Comparison of ENCODE assay signal across 8 cellular contexts in genomic region chr20:8132632-8133587, GRCh38. TPM values are rescaled to one million over a fixed set of nuclear protein-coding genes. Genes with fewer than 3 reads are reported as not detected.
A peak's percentile ranks its signal among the peaks of the same experiment; 100 is the strongest.
DNase-seq lines count a peak whose midpoint lies in the region; ATAC-seq lines count a peak whose summit lies in the region.

No MANE protein-coding gene starts in this region.

- H3K27ac ChIP-seq in temporal lobe (ENCODE audit: low read depth, low read length): peak overlapping the region; percentile 7

- H3K36me3 Mint-ChIP-seq in memory B cell: no peaks in the 10 kb centered on the region

- peaks cover 14% of the 10 kb centered on the region for H3K27me3 Mint-ChIP-seq in memory B cell

- peak overlapping the region; percentile 42 for H3K4me3 Mint-ChIP-seq in memory B cell

- DNase-seq in DMS53 (lab: John Stamatoyannopoulos, UW) (peak; percentile 74), DMS53 treated with DMSO at 0.1 percent for 48 hours (lab: John Stamatoyannopoulos, UW; ENCODE audit: unreplicated experiment) (no peak), SK-N-DZ (ENCODE audit: low spot score) (peak; percentile 34), ecto neural progenitor cell (ENCODE audit: low spot score) (peak; percentile 58), memory B cell (ENCODE audit: low spot score in 2 of 2) (no peak), H4 (ENCODE audit: low spot score) (no peak)

- no peak overlapping the region for H3K27ac Mint-ChIP-seq in memory B cell

- H3K4me1 Mint-ChIP-seq in memory B cell: peaks cover 2% of the 10 kb centered on the region

- no peak for ATAC-seq in memory B cell (ENCODE audit: low read depth)
- no peak for ATAC-seq in HG02798 (IDR thresholded peaks at IDR 0.05; ENCODE audit: poor library complexity, unreplicated experiment)

- H3K9me3 Mint-ChIP-seq in memory B cell: no peaks in the 10 kb centered on the region

RNA-seq across cellular contexts. Expression of gene PLCB1, which starts 0.8 kb away (rescaled TPM):
- 23.8 and 25.3 TPM in 2 replicates for polyA plus RNA-seq in SK-N-DZ (2014; cell fraction: cytosol; rRNA removed)
- 17.6 and 24.9 TPM in 2 replicates for polyA plus RNA-seq in SK-N-DZ (2014; cell fraction: nucleus; rRNA removed)
- total RNA-seq in temporal lobe: 51.1 TPM
- 9.0 and 10.6 TPM in 2 replicates for total RNA-seq in H4 (2014; rRNA removed; shearing (Covaris generic))

Comparison
In these comparisons a context has a peak if more than half of its experiments do, and no peak if none do; other contexts are left out.
1. DNase-seq: peak in DMS53 (single experiment), SK-N-DZ (single experiment) and ecto neural progenitor cell (single experiment); none in DMS53 treated with DMSO at 0.1 percent for 48 hours (single experiment), memory B cell (0 of 2) and H4 (single experiment).